In genomic region chr4:6245246-6246169, GRCh38 we compare ENCODE assay signal across 12 cellular contexts. TPM values are rescaled to one million over a fixed set of nuclear protein-coding genes. Genes with fewer than 3 reads are reported as not detected.
DNase-seq lines count a peak whose midpoint lies in the region; ATAC-seq and TF ChIP-seq lines count a peak whose summit lies in the region.
"Had no signal": no experiment of that assay in that cellular context is flagged by ENCODE, and none has a peak within 500 bp of the region (broad histone marks: within the 10 kb centered on the region; RNA-seq: fewer than 3 reads in every experiment).

No MANE protein-coding gene starts in this region.

- H3K4me2 ChIP-seq in GM23338, result peak overlapping the region; percentile 88
- H3K4me2 ChIP-seq: BLaER1 had no signal

- H3K27ac ChIP-seq in GM23338 (ENCODE audit: low read depth), result no peak overlapping the region
- peak overlapping the region; percentile 72 for H3K27ac ChIP-seq in cingulate gyrus (ENCODE audit: low read depth, low read length)
- no peak overlapping the region for H3K27ac ChIP-seq in gastrocnemius medialis
- no peak overlapping the region for H3K27ac ChIP-seq in SJCRH30
- H3K27ac ChIP-seq: BLaER1 had no signal

- no peak for TF ChIP-seq POLR2A in gastrocnemius medialis (IDR thresholded peaks at IDR 0.05)

- H3K27me3 ChIP-seq in GM23338 (ENCODE audit: insufficient read depth) (peaks cover 11% of the 10 kb centered on the region; the same call in 1 of the 2 replicates), gastrocnemius medialis (peaks cover 24 to 38% (median 38%) of the 10 kb centered on the region in 3 donors), SJCRH30 (peaks cover 15% of the 10 kb centered on the region)

- no peak overlapping the region for H3K27ac Mint-ChIP-seq in GM23338
- no peak overlapping the region for H3K27ac Mint-ChIP-seq in stimulated activated naive B cell treated with anti-CD40 and anti-IgM and Interleukin-4, amounts not matched to agents 10 μg/mL and 1 μg/mL and 100 μg/mL, for 72 hours

- peak overlapping the region; percentile 61 for H3K4me3 Mint-ChIP-seq in GM23338
- H3K4me3 Mint-ChIP-seq in stimulated activated naive B cell treated with anti-CD40 and anti-IgM and Interleukin-4, amounts not matched to agents 10 μg/mL and 1 μg/mL and 100 μg/mL, for 72 hours, result no peak overlapping the region

- H3K4me1 ChIP-seq in GM23338 (ENCODE audit: insufficient read depth), result peaks cover 9% of the 10 kb centered on the region; the same call in 1 of the 2 replicates
- H3K4me1 ChIP-seq in gastrocnemius medialis, result no peaks in the 10 kb centered on the region
- H3K4me1 ChIP-seq in SJCRH30, result no peaks in the 10 kb centered on the region

- no peaks in the 10 kb centered on the region for H3F3A ChIP-seq in GM23338 (replicated peaks; ENCODE audit: low read depth)

- DNase-seq in GM23338 (ENCODE audit: low spot score) (peak; percentile 83), iris pigment epithelial cell (ENCODE audit: low read depth) (peak; percentile 16), gastrocnemius medialis (no peak), SJCRH30 (no peak), NCI-H2081 treated with DMSO at 0.1 percent for 48 hours (lab: John Stamatoyannopoulos, UW) (no peak), HPDE6-E6E7 (ENCODE audit: extremely low spot score) (no peak)
- no peak for DNase-seq in stimulated activated naive B cell treated with anti-CD40 and anti-IgM and Interleukin-4, amounts not matched to agents 10 μg/mL and 1 μg/mL and 100 μg/mL, for 72 hours
- DNase-seq: central memory CD4-positive, alpha-beta T cell; NCI-H1092 treated with DMSO at 0.1 percent for 48 hours had no signal

- H3K4me1 Mint-ChIP-seq in GM23338, result peaks cover 22% of the 10 kb centered on the region
- H3K4me1 Mint-ChIP-seq in stimulated activated naive B cell treated with anti-CD40 and anti-IgM and Interleukin-4, amounts not matched to agents 10 μg/mL and 1 μg/mL and 100 μg/mL, for 72 hours, result peaks cover 4 to 9% of the 10 kb centered on the region in 2 donors

- intact Hi-C loops in gastrocnemius medialis (cut with DNase I; ENCODE audit: low total_unique reads), result no loop called here

- H2AFZ ChIP-seq in GM23338, result peak overlapping the region; percentile 99

- ATAC-seq in GM23338 (peak; percentile 94), gastrocnemius medialis (no peak)
- ATAC-seq in stimulated activated naive B cell treated with anti-CD40 and anti-IgM and Interleukin-4, amounts not matched to agents 10 μg/mL and 1 μg/mL and 100 μg/mL, for 72 hours (replicated peaks), result no peak

- H4K20me1 ChIP-seq in GM23338 (replicated peaks; ENCODE audit: insufficient read depth), result no peaks in the 10 kb centered on the region
- H4K20me1 ChIP-seq: BLaER1 had no signal

- in situ Hi-C loops in gastrocnemius medialis (cut with MboI; ENCODE audit: low sequenced_read_pairs in 4 of 4), result no loop called here

- no peaks in the 10 kb centered on the region for H3K36me3 ChIP-seq in GM23338 (ENCODE audit: insufficient read depth)
- H3K36me3 ChIP-seq in gastrocnemius medialis, result no peaks in the 10 kb centered on the region
- no peaks in the 10 kb centered on the region for H3K36me3 ChIP-seq in SJCRH30

- H3K9me3 ChIP-seq in gastrocnemius medialis (no peaks in the 10 kb centered on the region), SJCRH30 (replicated peaks) (no peaks in the 10 kb centered on the region)

- no peaks in the 10 kb centered on the region for H3K79me2 ChIP-seq in GM23338 (replicated peaks; ENCODE audit: insufficient read depth)

- peaks cover 25% of the 10 kb centered on the region for H3K9me3 Mint-ChIP-seq in GM23338
- H3K9me3 Mint-ChIP-seq in stimulated activated naive B cell treated with anti-CD40 and anti-IgM and Interleukin-4, amounts not matched to agents 10 μg/mL and 1 μg/mL and 100 μg/mL, for 72 hours, result peaks cover 13 to 17% of the 10 kb centered on the region in 2 donors

- peaks cover 15% of the 10 kb centered on the region for H3K36me3 Mint-ChIP-seq in GM23338 (ENCODE audit: low read depth)
- H3K36me3 Mint-ChIP-seq in stimulated activated naive B cell treated with anti-CD40 and anti-IgM and Interleukin-4, amounts not matched to agents 10 μg/mL and 1 μg/mL and 100 μg/mL, for 72 hours, result peaks cover 7 to 16% of the 10 kb centered on the region in 2 donors

- no peak for TF ChIP-seq CTCF in GM23338 (conservative IDR thresholded peaks at IDR 0.05; ENCODE audit: low read depth in 2 of 2)
- TF ChIP-seq CTCF in gastrocnemius medialis (IDR thresholded peaks at IDR 0.05 in 4 of 5, conservative IDR thresholded peaks at IDR 0.05 in 1 of 5), result no peak

- peaks cover 15% of the 10 kb centered on the region for H3K27me3 Mint-ChIP-seq in GM23338 (ENCODE audit: insufficient read depth, low read depth, poor library complexity)
- H3K27me3 Mint-ChIP-seq in stimulated activated naive B cell treated with anti-CD40 and anti-IgM and Interleukin-4, amounts not matched to agents 10 μg/mL and 1 μg/mL and 100 μg/mL, for 72 hours, result peaks cover 66 to 78% of the 10 kb centered on the region in 2 donors

- H3K9me2 ChIP-seq in GM23338 (ENCODE audit: insufficient read depth), result no peaks in the 10 kb centered on the region

- H3K4me3 ChIP-seq in GM23338, result peak overlapping the region; percentile 69
- peak overlapping the region in 3 of 4 donors; percentile 9 to 32 (median 24) for H3K4me3 ChIP-seq in gastrocnemius medialis
- no peak overlapping the region for H3K4me3 ChIP-seq in SJCRH30
- H3K4me3 ChIP-seq: BLaER1 had no signal

TF ChIP-seq in GM23338, 12 proteins besides CTCF, POLR2A, EP300 and RAD21:
- TF ChIP-seq ETS1 (IDR thresholded peaks at IDR 0.05), result peak; percentile 83
- no peak for TF ChIP-seq JUNB (IDR thresholded peaks at IDR 0.05; ENCODE audit: unreplicated experiment)
- peak; percentile 91 for TF ChIP-seq POLR2AphosphoS5 (IDR thresholded peaks at IDR 0.05; ENCODE audit: low read depth)
- TF ChIP-seq NANOG (IDR thresholded peaks at IDR 0.05; ENCODE audit: borderline replicate concordance), result no peak

RNA-seq across cellular contexts. Expression of gene WFS1, which starts 24.1 kb away (rescaled TPM):
- 42.3 and 45.4 TPM in 2 replicates for total RNA-seq in GM23338 (2014; rRNA removed; shearing (Covaris generic))
- 24.2 and 24.7 TPM in 2 replicates for polyA plus RNA-seq in GM23338 (2016; fragmentation: Nextera tagmentation; extraction: Ambion mirVana)
- total RNA-seq in gastrocnemius medialis, result 10 to 100 TPM; 13.6 to 23.7 (median 15.6) TPM
- 14.6 and 15.6 TPM in 2 replicates for total RNA-seq in SJCRH30 (2014; rRNA removed; shearing (Covaris generic))

RNA-seq across cellular contexts. Expression of gene JAKMIP1, which starts 45.2 kb away (rescaled TPM):
- total RNA-seq in GM23338 (2014; rRNA removed; shearing (Covaris generic)), result 5.1 and 5.9 TPM in 2 replicates
- 4.6 and 5.5 TPM in 2 replicates for polyA plus RNA-seq in GM23338 (2016; fragmentation: Nextera tagmentation; extraction: Ambion mirVana)
- under 1 TPM in 1 of 4 donors, not detected in 3; 0.62 TPM for total RNA-seq in gastrocnemius medialis
- not detected in 2 replicates for total RNA-seq in SJCRH30 (2014; rRNA removed; shearing (Covaris generic))
- total RNA-seq: pulmonary artery endothelial cell had no signal

Comparison
In these comparisons a context has a peak if more than half of its experiments do, and no peak if none do; other contexts are left out.
1. DNase-seq: peak in GM23338 (single experiment) and iris pigment epithelial cell (single experiment); none in gastrocnemius medialis (0 of 2), SJCRH30 (0 of 2), NCI-H2081 treated with DMSO at 0.1 percent for 48 hours (single experiment), stimulated activated naive B cell treated with anti-CD40 and anti-IgM and Interleukin-4, amounts not matched to agents 10 μg/mL and 1 μg/mL and 100 μg/mL, for 72 hours (single experiment) and HPDE6-E6E7 (single experiment).